ENCODE assay signal across 26 cellular contexts in genomic region chr20:10288421-10288820, GRCh38.
"Had no signal": no experiment of that assay in that cellular context is flagged by ENCODE, and none has a peak within 500 bp of the region (broad histone marks: within the 10 kb centered on the region; RNA-seq: fewer than 3 reads in every experiment).

No MANE protein-coding gene starts in this region.

- H3K27me3 ChIP-seq: colonic mucosa, esophagus squamous epithelium, gastrocnemius medialis, left lung had no signal

- H3K4me3 ChIP-seq: colonic mucosa, esophagus squamous epithelium, gastrocnemius medialis, heart right ventricle, left lung, lower lobe of right lung, mucosa of descending colon had no signal

- FAIRE-seq: endometrium, islet of Langerhans, keratinocyte had no signal

- H3K36me3 ChIP-seq: colonic mucosa, esophagus squamous epithelium, gastrocnemius medialis, heart right ventricle, left lung, lower lobe of right lung had no signal

- ATAC-seq: effector memory CD8-positive, alpha-beta T cell; esophagus mucosa; gastrocnemius medialis; heart right ventricle; left cardiac atrium; left lung; left ventricle myocardium superior; lower lobe of right lung; mucosa of descending colon had no signal

- H3K9me3 ChIP-seq: colonic mucosa, esophagus squamous epithelium, gastrocnemius medialis, heart right ventricle, left lung, lower lobe of right lung, mucosa of descending colon had no signal

- H3K27ac ChIP-seq: colonic mucosa, epithelial cell of prostate, esophagus squamous epithelium, gastrocnemius medialis, heart right ventricle, left lung, lower lobe of right lung had no signal

- DNase-seq: colonic mucosa; cortex of kidney; effector CD8-positive, alpha-beta T cell; effector memory CD8-positive, alpha-beta T cell; endodermal cell; erythroblast; esophagus squamous epithelium; foreskin fibroblast; foreskin melanocyte; gastrocnemius medialis; glutamatergic neuron; head of caudate nucleus; heart right ventricle; hippocampal formation; left cardiac atrium; left lung; left ventricle myocardium superior; lower lobe of right lung; mesenchymal stem cell; mucosa of descending colon; naive B cell had no signal

- H3K4me1 ChIP-seq: colonic mucosa, esophagus squamous epithelium, gastrocnemius medialis, heart right ventricle, left lung, lower lobe of right lung had no signal
